8 cellular contexts compared by ENCODE assay signal in genomic region chr13:24541476-24542352, GRCh38. TPM values are rescaled to one million over a fixed set of nuclear protein-coding genes. Genes with fewer than 3 reads are reported as not detected.
DNase-seq lines count a peak whose midpoint lies in the region; ATAC-seq and TF ChIP-seq lines count a peak whose summit lies in the region.
"Not testable (repeated sequence)": the region's sequence is repeated elsewhere in the genome, so short reads cannot be mapped to it uniquely, and the experiment has no call there.

No MANE protein-coding gene starts in this region.

- POLR2A ChIA-PET in CD8-positive, alpha-beta memory T cell (lab: Charles Lee); activated CD4-positive, alpha-beta T cell treated with anti-CD3 and anti-CD28 coated beads, Interleukin-2, amount 10 ng/mL, durations not matched to agents 7 days and 5 days (lab: Charles Lee): not testable (repeated sequence)

- peak overlapping the region in 1 of 8 donors; percentile 43 for H3K27ac Mint-ChIP-seq in CD8-positive, alpha-beta memory T cell
- H3K27ac Mint-ChIP-seq in activated CD4-positive, alpha-beta T cell treated with anti-CD3 and anti-CD28 coated beads, Interleukin-2, amount 10 ng/mL, durations not matched to agents 7 days and 5 days; stimulated activated memory B cell treated with anti-CD40 and anti-IgM and Interleukin-4, amounts not matched to agents 10 μg/mL and 1 μg/mL and 100 μg/mL, for 72 hours: not testable (repeated sequence)
- peak overlapping the region in 1 of 6 donors; percentile 4 for H3K27ac Mint-ChIP-seq in naive B cell

- CTCF ChIA-PET in CD8-positive, alpha-beta memory T cell (lab: Charles Lee) = not testable (repeated sequence)
- CTCF ChIA-PET in activated CD4-positive, alpha-beta T cell treated with anti-CD3 and anti-CD28 coated beads, Interleukin-2, amount 10 ng/mL, durations not matched to agents 7 days and 5 days (lab: Charles Lee) = interaction anchor here (1.0 kb wide), 1 partner anchor 16 kb away, joined by 3 read pairs; no protein-coding TSS in a partner anchor

- ATAC-seq in left ventricle myocardium superior (peak; percentile 63), naive B cell (ENCODE audit: low read depth in 2 of 2) (peak; percentile 65 to 70)
- peak; percentile 59 for ATAC-seq in stimulated activated memory B cell treated with anti-CD40 and anti-IgM and Interleukin-4, amounts not matched to agents 10 μg/mL and 1 μg/mL and 100 μg/mL, for 72 hours

- H3K4me1 Mint-ChIP-seq in CD8-positive, alpha-beta memory T cell = peaks cover 5 to 18% (median 15%) of the 10 kb centered on the region in 3 donors
- H3K4me1 Mint-ChIP-seq in activated CD4-positive, alpha-beta T cell treated with anti-CD3 and anti-CD28 coated beads, Interleukin-2, amount 10 ng/mL, durations not matched to agents 7 days and 5 days = not testable (repeated sequence)
- peaks cover 8 to 17% (median 11%) of the 10 kb centered on the region in 3 donors for H3K4me1 Mint-ChIP-seq in naive B cell
- H3K4me1 Mint-ChIP-seq in stimulated activated memory B cell treated with anti-CD40 and anti-IgM and Interleukin-4, amounts not matched to agents 10 μg/mL and 1 μg/mL and 100 μg/mL, for 72 hours = peaks cover 15% of the 10 kb centered on the region

- DNase-seq in CD8-positive, alpha-beta memory T cell = peak in 1 of 5 donors; percentile 11
- peak; percentile 74 for DNase-seq in H7
- DNase-seq in NCI-H2171 treated with DMSO at 0.1 percent for 48 hours (lab: John Stamatoyannopoulos, UW) = peak; percentile 0
- peak; percentile 18 for DNase-seq in activated CD4-positive, alpha-beta T cell treated with anti-CD3 and anti-CD28 coated beads, Interleukin-2, amount 10 ng/mL, durations not matched to agents 7 days and 5 days
- peak; percentile 10 for DNase-seq in choroid plexus epithelial cell (ENCODE audit: low read depth)
- peak; percentile 45 for DNase-seq in left ventricle myocardium superior
- not testable (repeated sequence) for DNase-seq in naive B cell

- peaks cover 31 to 62% of the 10 kb centered on the region in 2 donors for H3K27me3 Mint-ChIP-seq in CD8-positive, alpha-beta memory T cell
- peaks cover 59% of the 10 kb centered on the region for H3K27me3 Mint-ChIP-seq in activated CD4-positive, alpha-beta T cell treated with anti-CD3 and anti-CD28 coated beads, Interleukin-2, amount 10 ng/mL, durations not matched to agents 7 days and 5 days
- H3K27me3 Mint-ChIP-seq in naive B cell = peaks cover 52 to 74% (median 74%) of the 10 kb centered on the region in 3 donors
- peaks cover 64% of the 10 kb centered on the region for H3K27me3 Mint-ChIP-seq in stimulated activated memory B cell treated with anti-CD40 and anti-IgM and Interleukin-4, amounts not matched to agents 10 μg/mL and 1 μg/mL and 100 μg/mL, for 72 hours

- peak overlapping the region; percentile 80 to 90 (median 86) for H3K4me3 Mint-ChIP-seq in CD8-positive, alpha-beta memory T cell
- peak overlapping the region; percentile 70 for H3K4me3 Mint-ChIP-seq in activated CD4-positive, alpha-beta T cell treated with anti-CD3 and anti-CD28 coated beads, Interleukin-2, amount 10 ng/mL, durations not matched to agents 7 days and 5 days
- H3K4me3 Mint-ChIP-seq in naive B cell = peak overlapping the region; percentile 71 to 94 (median 89)
- H3K4me3 Mint-ChIP-seq in stimulated activated memory B cell treated with anti-CD40 and anti-IgM and Interleukin-4, amounts not matched to agents 10 μg/mL and 1 μg/mL and 100 μg/mL, for 72 hours = peak overlapping the region; percentile 79

- intact Hi-C loops in left ventricle myocardium superior (cut with micrococcal nuclease) = not testable (repeated sequence)

- H3K9me3 ChIP-seq in CD8-positive, alpha-beta memory T cell (ENCODE audit: low read length) = not testable (repeated sequence)

- H3K9me3 Mint-ChIP-seq in CD8-positive, alpha-beta memory T cell; activated CD4-positive, alpha-beta T cell treated with anti-CD3 and anti-CD28 coated beads, Interleukin-2, amount 10 ng/mL, durations not matched to agents 7 days and 5 days; naive B cell; stimulated activated memory B cell treated with anti-CD40 and anti-IgM and Interleukin-4, amounts not matched to agents 10 μg/mL and 1 μg/mL and 100 μg/mL, for 72 hours: not testable (repeated sequence)

- H3K27me3 ChIP-seq in CD8-positive, alpha-beta memory T cell (ENCODE audit: insufficient read depth, low read length, poor library complexity, severe bottlenecking) = peaks cover 12% of the 10 kb centered on the region
- peaks cover 22% of the 10 kb centered on the region for H3K27me3 ChIP-seq in H7 (ENCODE audit: control insufficient read depth, insufficient read depth, low read length)

- not testable (repeated sequence) for H3K36me3 Mint-ChIP-seq in CD8-positive, alpha-beta memory T cell; activated CD4-positive, alpha-beta T cell treated with anti-CD3 and anti-CD28 coated beads, Interleukin-2, amount 10 ng/mL, durations not matched to agents 7 days and 5 days (ENCODE audit: low read depth); naive B cell; stimulated activated memory B cell treated with anti-CD40 and anti-IgM and Interleukin-4, amounts not matched to agents 10 μg/mL and 1 μg/mL and 100 μg/mL, for 72 hours

- peak overlapping the region; percentile 26 for H3K4me3 ChIP-seq in CD8-positive, alpha-beta memory T cell (ENCODE audit: low read length)
- peak overlapping the region; percentile 49 for H3K4me3 ChIP-seq in H7 (ENCODE audit: insufficient read depth, low read depth, low read length)
- peak overlapping the region; percentile 53 for H3K4me3 ChIP-seq in choroid plexus epithelial cell (ENCODE audit: low read depth, low read length)

- not testable (repeated sequence) for TF ChIP-seq CTCF in choroid plexus epithelial cell (conservative IDR thresholded peaks at IDR 0.05; ENCODE audit: low read depth, low read length)

- not testable (repeated sequence) for H3K27ac ChIP-seq in CD8-positive, alpha-beta memory T cell (ENCODE audit: low read depth, low read length)

- not testable (repeated sequence) for H3K4me1 ChIP-seq in CD8-positive, alpha-beta memory T cell (ENCODE audit: insufficient read depth, low read length)

- not testable (repeated sequence) for H3K36me3 ChIP-seq in CD8-positive, alpha-beta memory T cell (ENCODE audit: insufficient read depth, low read length); H7 (replicated peaks; ENCODE audit: control insufficient read depth, insufficient read depth, low read length)

RNA-seq across cellular contexts. Expression of gene PARP4, which starts 29.1 kb away (rescaled TPM):
- 10 to 100 TPM; 37.4 to 38.7 TPM for total RNA-seq in CD8-positive, alpha-beta memory T cell
- 59.7 TPM for polyA plus RNA-seq in CD8-positive, alpha-beta memory T cell
- 28.7 and 29.2 TPM in 2 replicates for total RNA-seq in H7 (2014; rRNA removed; shearing (Covaris generic))
- total RNA-seq in activated CD4-positive, alpha-beta T cell treated with anti-CD3 and anti-CD28 coated beads, Interleukin-2, amount 10 ng/mL, durations not matched to agents 7 days and 5 days = 10 to 100 TPM; 67.8 to 76.4 TPM
- total RNA-seq in left ventricle myocardium superior = 25.6 TPM
- 10 to 100 TPM; 20.6 to 35.0 (median 28.6) TPM for polyA plus RNA-seq in naive B cell (ENCODE audit: low read depth in 6 of 6)
